Comparison of ENCODE assay signal across 17 cellular contexts in the genomic region with DNA sequence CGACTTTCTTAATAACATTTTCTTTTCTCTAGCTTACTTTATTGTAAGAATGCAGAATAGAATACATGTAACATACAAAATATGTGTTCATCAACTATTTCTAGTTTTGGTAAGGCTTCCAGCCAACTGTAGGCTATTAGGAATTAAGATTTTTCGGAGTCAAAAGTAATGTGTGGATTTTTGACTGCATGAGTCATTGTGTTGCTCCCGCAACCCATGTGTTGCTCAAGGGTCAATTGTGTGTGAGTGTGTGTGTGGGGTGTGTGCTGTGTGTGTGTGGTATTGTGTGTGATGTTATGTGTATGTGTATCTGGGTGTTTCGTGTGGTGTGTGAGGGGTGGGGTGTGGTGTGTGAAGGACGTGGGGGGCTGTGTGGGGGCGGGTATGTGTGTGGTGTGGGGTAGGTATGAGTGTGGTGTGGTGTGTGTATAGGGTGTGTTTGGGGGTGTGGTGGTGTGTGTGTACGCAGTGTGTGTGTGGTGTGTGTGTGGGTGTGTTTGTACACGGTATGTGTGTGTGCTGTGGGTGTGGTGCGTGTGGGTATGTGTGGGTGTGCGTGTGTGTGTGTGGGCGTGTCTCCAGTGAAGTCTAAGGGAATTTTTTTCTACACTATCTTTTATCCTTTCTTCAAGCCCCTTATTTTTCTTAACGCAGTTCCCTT.
A peak's percentile ranks its signal among the peaks of the same experiment; 100 is the strongest.
DNase-seq lines count a peak whose midpoint lies in the region; ATAC-seq and TF ChIP-seq lines count a peak whose summit lies in the region.
"Had no signal": no experiment of that assay in that cellular context is flagged by ENCODE, and none has a peak within 500 bp of the region (broad histone marks: within the 10 kb centered on the region; RNA-seq: fewer than 3 reads in every experiment).

No MANE protein-coding gene starts in this region.

- 86 to 89% (median 88%) methylated on average over 12 of the region's 12 CpGs for WGBS in ovary, 3 donors

- no peak overlapping the region for H3K4me3 ChIP-seq in HFF-Myc (replicated peaks; ENCODE audit: low read depth, low read length)
- H3K4me3 ChIP-seq in ovary = no peak overlapping the region
- no peak overlapping the region for H3K4me3 ChIP-seq in WERI-Rb-1 (ENCODE audit: low read depth, low read length)
- H3K4me3 ChIP-seq: lower lobe of right lung, tibial artery had no signal

- intact Hi-C loops in ovary (cut with DNase I) = no loop called here

- DNase-seq in AG20443 (ENCODE audit: low spot score) (peak; percentile 42), HFF-Myc (ENCODE audit: extremely low read depth, low read depth) (peak; percentile 14), non-pigmented ciliary epithelial cell (ENCODE audit: low read depth) (peak; percentile 46), ovary (no peak), WERI-Rb-1 (no peak), GM10266 (ENCODE audit: extremely low spot score) (no peak), ecto neural progenitor cell (ENCODE audit: low spot score) (no peak)
- DNase-seq: activated CD4-positive, alpha-beta T cell treated with anti-CD3 and anti-CD28 coated beads for 48 hours; activated T-cell treated with anti-CD3 and anti-CD28 coated beads, Interleukin-2, amount 50 U/mL, for 4 hours; DMS79 treated with DMSO at 0.1 percent for 48 hours; lower lobe of right lung; NCI-H146; T-helper 9 cell; tibial artery had no signal

- TF ChIP-seq POLR2A in ovary (IDR thresholded peaks at IDR 0.05) = no peak

- H3K4me1 ChIP-seq in ovary (ENCODE audit: insufficient read depth) = no peaks in the 10 kb centered on the region
- H3K4me1 ChIP-seq: lower lobe of right lung had no signal

- TF ChIP-seq EP300 in ovary (IDR thresholded peaks at IDR 0.05) = no peak

- no peaks in the 10 kb centered on the region for H3K36me3 ChIP-seq in ovary
- H3K36me3 ChIP-seq in WERI-Rb-1 = no peaks in the 10 kb centered on the region

- H3K9me3 ChIP-seq in ovary (no peaks in the 10 kb centered on the region), WERI-Rb-1 (ENCODE audit: severe bottlenecking) (no peaks in the 10 kb centered on the region)
- H3K9me3 ChIP-seq: lower lobe of right lung, tibial artery had no signal

- H3K27me3 ChIP-seq in ovary (no peaks in the 10 kb centered on the region), WERI-Rb-1 (ENCODE audit: insufficient read depth, low read depth, severe bottlenecking) (no peaks in the 10 kb centered on the region)
- H3K27me3 ChIP-seq: tibial artery had no signal

- TF ChIP-seq CTCF in HFF-Myc (IDR thresholded peaks at IDR 0.05; ENCODE audit: low read depth, low read length, missing control alignments) = no peak
- TF ChIP-seq CTCF in ovary (IDR thresholded peaks at IDR 0.05) = no peak
- no peak for TF ChIP-seq CTCF in WERI-Rb-1 (IDR thresholded peaks at IDR 0.05; ENCODE audit: low read depth, low read length)
- no peak for TF ChIP-seq CTCF in GM10266 (IDR thresholded peaks at IDR 0.05; ENCODE audit: control insufficient read depth, insufficient read depth, low read depth, missing control alignments)

- H3K27ac ChIP-seq in ovary (no peak overlapping the region), WERI-Rb-1 (no peak overlapping the region)
- H3K27ac ChIP-seq: C4-2B, KMS-11, lower lobe of right lung, tibial artery had no signal

- ATAC-seq in esophagus mucosa = peak; percentile 8
- ATAC-seq: activated T-cell treated with anti-CD3 and anti-CD28 coated beads, Interleukin-2, amount 50 U/mL, for 4 hours had no signal

Comparison
In these comparisons a context has a peak if more than half of its experiments do, and no peak if none do; other contexts are left out.
1. DNase-seq: peak in AG20443 (single experiment), HFF-Myc (single experiment) and non-pigmented ciliary epithelial cell (single experiment); none in ovary (0 of 5), WERI-Rb-1 (single experiment), GM10266 (single experiment) and ecto neural progenitor cell (single experiment).